ENCODE assay signal across 34 cellular contexts in genomic region chr12:103130564-103130963, GRCh38.
"Had no signal": no experiment of that assay in that cellular context is flagged by ENCODE, and none has a peak within 500 bp of the region (broad histone marks: within the 10 kb centered on the region; RNA-seq: fewer than 3 reads in every experiment).

No MANE protein-coding gene starts in this region.

- H3K27ac ChIP-seq: KMS-11 had no signal

- H3K36me3 ChIP-seq: MG63 had no signal

- H3K4me2 ChIP-seq: KMS-11 had no signal

- DNase-seq: Karpas-422, Kasumi-1, MG63, MM.1S, MV-4-11, NCI-H1048, NCI-H1092, NCI-H1092 treated with DMSO at 0.1 percent for 48 hours, NCI-H1105 treated with DMSO at 0.1 percent for 48 hours, NCI-H1417, NCI-H1417 treated with DMSO at 0.1 percent for 48 hours, NCI-H1436, NCI-H1436 treated with DMSO at 0.1 percent for 48 hours, NCI-H146, NCI-H1694, NCI-H1694 treated with DMSO at 0.1 percent for 48 hours, NCI-H187, NCI-H187 treated with DMSO at 0.1 percent for 48 hours, NCI-H1930, NCI-H2029, NCI-H2029 treated with DMSO at 0.1 percent for 48 hours, NCI-H2081, NCI-H2081 treated with DMSO at 0.1 percent for 48 hours, NCI-H2107, NCI-H2171, NCI-H2171 treated with DMSO at 0.1 percent for 48 hours, NCI-H2227 treated with DMSO at 0.1 percent for 48 hours, NCI-H226, NCI-H345, NCI-H446, NCI-H446 treated with DMSO at 0.1 percent for 48 hours, NCI-H510A, NCI-H510A treated with DMSO at 0.1 percent for 48 hours had no signal

- H3K9ac ChIP-seq: KMS-11 had no signal

- H3K27me3 ChIP-seq: MG63 had no signal

- H3K4me3 ChIP-seq: MG63 had no signal
